ENCODE assay signal across 8 cellular contexts in genomic region chr10:3783721-3784432, GRCh38. TPM values are rescaled to one million over a fixed set of nuclear protein-coding genes. Genes with fewer than 3 reads are reported as not detected.
DNase-seq lines count a peak whose midpoint lies in the region; ATAC-seq lines count a peak whose summit lies in the region.

No MANE protein-coding gene starts in this region.

- peaks cover 38% of the 10 kb centered on the region for H3K4me1 Mint-ChIP-seq in activated CD8-positive, alpha-beta memory T cell treated with anti-CD3 and anti-CD28 coated beads, Interleukin-2, amount 10 ng/mL, durations not matched to agents 7 days and 5 days
- H3K4me1 Mint-ChIP-seq in naive B cell: peaks cover 54 to 59% (median 55%) of the 10 kb centered on the region in 3 donors

- H3K27ac Mint-ChIP-seq in activated CD8-positive, alpha-beta memory T cell treated with anti-CD3 and anti-CD28 coated beads, Interleukin-2, amount 10 ng/mL, durations not matched to agents 7 days and 5 days: peak overlapping the region; percentile 99
- H3K27ac Mint-ChIP-seq in naive B cell: peak overlapping the region; percentile 97 to 100 (median 99)

- peaks cover 58% of the 10 kb centered on the region for H3K36me3 Mint-ChIP-seq in activated CD8-positive, alpha-beta memory T cell treated with anti-CD3 and anti-CD28 coated beads, Interleukin-2, amount 10 ng/mL, durations not matched to agents 7 days and 5 days
- peaks cover 26 to 36% of the 10 kb centered on the region in 2 donors for H3K36me3 Mint-ChIP-seq in naive B cell

- peak overlapping the region; percentile 93 for H3K4me3 Mint-ChIP-seq in activated CD8-positive, alpha-beta memory T cell treated with anti-CD3 and anti-CD28 coated beads, Interleukin-2, amount 10 ng/mL, durations not matched to agents 7 days and 5 days
- H3K4me3 Mint-ChIP-seq in naive B cell: peak overlapping the region; percentile 95 to 99 (median 98)

- ATAC-seq in activated CD8-positive, alpha-beta memory T cell treated with anti-CD3 and anti-CD28 coated beads, Interleukin-2, amount 10 ng/mL, durations not matched to agents 7 days and 5 days: no peak
- no peak for ATAC-seq in naive B cell (ENCODE audit: low read depth in 2 of 2)
- ATAC-seq in HG03139 (IDR thresholded peaks at IDR 0.05; ENCODE audit: unreplicated experiment): no peak

- CTCF ChIA-PET in activated CD8-positive, alpha-beta memory T cell treated with anti-CD3 and anti-CD28 coated beads, Interleukin-2, amount 10 ng/mL, durations not matched to agents 7 days and 5 days (lab: Charles Lee): interaction anchor here (1.0 to 5.1 kb wide), 9 partner anchors 17 to 983 kb away, joined by 3 to 57 read pairs (median 3); no protein-coding TSS in a partner anchor

- H3K9me3 Mint-ChIP-seq in activated CD8-positive, alpha-beta memory T cell treated with anti-CD3 and anti-CD28 coated beads, Interleukin-2, amount 10 ng/mL, durations not matched to agents 7 days and 5 days (ENCODE audit: low read depth): no peaks in the 10 kb centered on the region
- H3K9me3 Mint-ChIP-seq in naive B cell: peaks cover 0 to under 1% (median 0%) of the 10 kb centered on the region in 7 donors

- DNase-seq in NCI-H82 (lab: John Stamatoyannopoulos, UW) (peak; percentile 64), NCI-H82 treated with DMSO at 0.1 percent for 48 hours (lab: John Stamatoyannopoulos, UW; ENCODE audit: unreplicated experiment) (no peak), NCI-H2171 (lab: John Stamatoyannopoulos, UW) (peak; percentile 20), fibroblast of gingiva (ENCODE audit: low read depth) (peak; percentile 86), naive B cell (no peak)
- DNase-seq in activated CD8-positive, alpha-beta memory T cell treated with anti-CD3 and anti-CD28 coated beads, Interleukin-2, amount 10 ng/mL, durations not matched to agents 7 days and 5 days: no peak
- no peak for DNase-seq in activated CD4-positive, CD25-positive, alpha-beta regulatory T cell (lab: John Stamatoyannopoulos, UW)

- H3K27me3 Mint-ChIP-seq in activated CD8-positive, alpha-beta memory T cell treated with anti-CD3 and anti-CD28 coated beads, Interleukin-2, amount 10 ng/mL, durations not matched to agents 7 days and 5 days: no peaks in the 10 kb centered on the region
- H3K27me3 Mint-ChIP-seq in naive B cell: no peaks in the 10 kb centered on the region

RNA-seq across cellular contexts. Expression of gene KLF6, which starts 1.1 kb away (rescaled TPM):
- 100 to 1,000 TPM; 149 to 208 TPM for total RNA-seq in activated CD8-positive, alpha-beta memory T cell treated with anti-CD3 and anti-CD28 coated beads, Interleukin-2, amount 10 ng/mL, durations not matched to agents 7 days and 5 days
- 1,000 to 10,000 TPM in 1 of 6 donors, 100 to 1,000 TPM in 5; 316 to 1,111 (median 647) TPM for polyA plus RNA-seq in naive B cell (ENCODE audit: low read depth in 6 of 6)

Comparison
In these comparisons a context has a peak if more than half of its experiments do, and no peak if none do; other contexts are left out.
1. DNase-seq: peak in NCI-H82 (single experiment), NCI-H2171 (single experiment) and fibroblast of gingiva (single experiment); none in NCI-H82 treated with DMSO at 0.1 percent for 48 hours (single experiment), activated CD8-positive, alpha-beta memory T cell treated with anti-CD3 and anti-CD28 coated beads, Interleukin-2, amount 10 ng/mL, durations not matched to agents 7 days and 5 days (single experiment), naive B cell (single experiment) and activated CD4-positive, CD25-positive, alpha-beta regulatory T cell (0 of 4).